24 cellular contexts compared by ENCODE assay signal in the genomic region with DNA sequence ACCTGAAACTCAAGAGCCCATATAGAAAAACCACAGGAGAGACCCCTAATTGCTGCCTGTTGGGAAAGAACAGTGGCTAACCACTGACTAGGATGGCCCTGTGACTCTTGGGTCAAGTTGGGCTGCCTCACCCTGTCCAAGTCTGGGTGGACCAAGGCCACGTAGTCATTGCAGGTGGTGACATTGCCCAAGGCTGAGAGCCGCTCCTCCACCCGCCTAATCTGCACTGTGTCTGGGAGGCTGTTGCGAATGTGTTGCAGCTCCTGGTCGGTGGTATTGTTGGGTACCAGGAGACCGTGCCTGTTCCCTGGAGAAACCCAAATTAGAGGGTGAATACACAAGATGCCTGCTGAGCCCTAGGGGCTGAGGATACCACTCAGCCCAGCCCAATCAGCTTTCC. TPM values are rescaled to one million over a fixed set of nuclear protein-coding genes. Genes with fewer than 3 reads are reported as not detected.
DNase-seq lines count a peak whose midpoint lies in the region; ATAC-seq and TF ChIP-seq lines count a peak whose summit lies in the region.
"Had no signal": no experiment of that assay in that cellular context is flagged by ENCODE, and none has a peak within 500 bp of the region (broad histone marks: within the 10 kb centered on the region; RNA-seq: fewer than 3 reads in every experiment).

No MANE protein-coding gene starts in this region.

- no peak for ATAC-seq in stimulated activated effector memory CD8-positive, alpha-beta T cell treated with anti-CD3 and anti-CD28 coated beads, Interleukin-12 subunit alpha, Interleukin-12 subunit beta, amount 100 ng/mL, for 72 hours
- ATAC-seq in naive thymus-derived CD4-positive, alpha-beta T cell: no peak
- ATAC-seq: PC-3, upper lobe of right lung had no signal

- peaks cover 41% of the 10 kb centered on the region for H3K36me3 Mint-ChIP-seq in activated CD4-positive, alpha-beta memory T cell treated with anti-CD3 and anti-CD28 coated beads for 36 hours
- H3K36me3 Mint-ChIP-seq in activated CD4-positive, alpha-beta memory T cell treated with anti-CD3 and anti-CD28 coated beads, Interleukin-2, amount 10 ng/mL, durations not matched to agents 7 days and 5 days (ENCODE audit: low read depth): peaks cover 48% of the 10 kb centered on the region
- peaks cover 89% of the 10 kb centered on the region for H3K36me3 Mint-ChIP-seq in stimulated activated effector memory CD8-positive, alpha-beta T cell treated with anti-CD3 and anti-CD28 coated beads, Interleukin-12 subunit alpha, Interleukin-12 subunit beta, amount 100 ng/mL, for 72 hours
- H3K36me3 Mint-ChIP-seq in naive thymus-derived CD4-positive, alpha-beta T cell: peaks cover 4 to 27% (median 20%) of the 10 kb centered on the region in 5 donors

- WGBS in esophagus, 2 donors: 83 to 89% methylated on average over 6 of the region's 6 CpGs

- H4K20me1 ChIP-seq in OCI-LY3 (ENCODE audit: insufficient read depth, low read length): peaks cover 6% of the 10 kb centered on the region; the same call in 1 of the 2 replicates

- no peaks in the 10 kb centered on the region for H3K9me3 Mint-ChIP-seq in activated CD4-positive, alpha-beta memory T cell treated with anti-CD3 and anti-CD28 coated beads for 36 hours
- H3K9me3 Mint-ChIP-seq in activated CD4-positive, alpha-beta memory T cell treated with anti-CD3 and anti-CD28 coated beads, Interleukin-2, amount 10 ng/mL, durations not matched to agents 7 days and 5 days: no peaks in the 10 kb centered on the region
- no peaks in the 10 kb centered on the region for H3K9me3 Mint-ChIP-seq in stimulated activated effector memory CD8-positive, alpha-beta T cell treated with anti-CD3 and anti-CD28 coated beads, Interleukin-12 subunit alpha, Interleukin-12 subunit beta, amount 100 ng/mL, for 72 hours
- no peaks in the 10 kb centered on the region for H3K9me3 Mint-ChIP-seq in naive thymus-derived CD4-positive, alpha-beta T cell
- H3K9me3 Mint-ChIP-seq: brain; neural progenitor cell; stimulated activated naive CD8-positive, alpha-beta T cell treated with anti-CD3 and anti-CD28 coated beads, Interleukin-15, Interleukin-2, amounts not matched to agents 100 ng/mL and 50 ng/mL, for 24 hours had no signal

- TF ChIP-seq CTCF in OCI-LY3 (IDR thresholded peaks at IDR 0.05; ENCODE audit: low read depth, low read length) (no peak), GM10248 (IDR thresholded peaks at IDR 0.05; ENCODE audit: control extremely low read depth, extremely low read depth, low read depth, missing control alignments) (no peak)

- no peak overlapping the region for H3K4me3 Mint-ChIP-seq in activated CD4-positive, alpha-beta memory T cell treated with anti-CD3 and anti-CD28 coated beads for 36 hours
- H3K4me3 Mint-ChIP-seq in activated CD4-positive, alpha-beta memory T cell treated with anti-CD3 and anti-CD28 coated beads, Interleukin-2, amount 10 ng/mL, durations not matched to agents 7 days and 5 days: no peak overlapping the region
- no peak overlapping the region for H3K4me3 Mint-ChIP-seq in stimulated activated effector memory CD8-positive, alpha-beta T cell treated with anti-CD3 and anti-CD28 coated beads, Interleukin-12 subunit alpha, Interleukin-12 subunit beta, amount 100 ng/mL, for 72 hours
- peak overlapping the region in 3 of 10 donors; percentile 7 to 48 (median 30) for H3K4me3 Mint-ChIP-seq in naive thymus-derived CD4-positive, alpha-beta T cell
- H3K4me3 Mint-ChIP-seq: neural progenitor cell; stimulated activated naive CD8-positive, alpha-beta T cell treated with anti-CD3 and anti-CD28 coated beads, Interleukin-15, Interleukin-2, amounts not matched to agents 100 ng/mL and 50 ng/mL, for 24 hours had no signal

- peak overlapping the region; percentile 31 for H3K27ac ChIP-seq in OCI-LY3 (ENCODE audit: low read length)
- H3K27ac ChIP-seq in esophagus (ENCODE audit: low read depth in 2 of 2, low read length in 1 of 2): peak overlapping the region; percentile 97 to 99
- H3K27ac ChIP-seq in naive thymus-derived CD4-positive, alpha-beta T cell (ENCODE audit: low read depth, low read length): no peak overlapping the region
- H3K27ac ChIP-seq: colonic mucosa, neural progenitor cell, upper lobe of right lung had no signal

- intact Hi-C loops in activated CD4-positive, alpha-beta memory T cell treated with anti-CD3 and anti-CD28 coated beads for 36 hours (cut with micrococcal nuclease): loop anchor here (10.0 kb wide), 1 partner anchor 64 kb away; no protein-coding TSS in a partner anchor
- intact Hi-C loops in naive thymus-derived CD4-positive, alpha-beta T cell (cut with micrococcal nuclease): loop anchor here in 1 of 2 donors (5.0 kb wide), 1 partner anchor 787 kb away; no protein-coding TSS in a partner anchor

- peaks cover 31% of the 10 kb centered on the region for H3K4me1 Mint-ChIP-seq in activated CD4-positive, alpha-beta memory T cell treated with anti-CD3 and anti-CD28 coated beads for 36 hours (ENCODE audit: low read depth)
- peaks cover 52% of the 10 kb centered on the region for H3K4me1 Mint-ChIP-seq in activated CD4-positive, alpha-beta memory T cell treated with anti-CD3 and anti-CD28 coated beads, Interleukin-2, amount 10 ng/mL, durations not matched to agents 7 days and 5 days
- peaks cover 54% of the 10 kb centered on the region for H3K4me1 Mint-ChIP-seq in stimulated activated effector memory CD8-positive, alpha-beta T cell treated with anti-CD3 and anti-CD28 coated beads, Interleukin-12 subunit alpha, Interleukin-12 subunit beta, amount 100 ng/mL, for 72 hours
- H3K4me1 Mint-ChIP-seq in naive thymus-derived CD4-positive, alpha-beta T cell: peaks cover 18 to 62% (median 43%) of the 10 kb centered on the region in 7 donors

- no peak overlapping the region for H2AFZ ChIP-seq in OCI-LY3 (ENCODE audit: low read depth, low read length)
- H2AFZ ChIP-seq: neural progenitor cell had no signal

- H3K36me3 ChIP-seq in OCI-LY3 (replicated peaks; ENCODE audit: low read depth, low read length) (peaks cover 49% of the 10 kb centered on the region), esophagus (ENCODE audit: control insufficient read depth in 2 of 2, insufficient read depth in 2 of 2, low read length in 1 of 2) (peaks cover 10 to 25% of the 10 kb centered on the region in 2 donors)
- H3K36me3 ChIP-seq in naive thymus-derived CD4-positive, alpha-beta T cell (ENCODE audit: control insufficient read depth in 2 of 3, insufficient read depth in 3 of 3, low read length in 3 of 3): peaks cover 0 to 31% (median 3%) of the 10 kb centered on the region in 3 experiments
- H3K36me3 ChIP-seq: neural progenitor cell, prostate gland had no signal

- H3K4me3 ChIP-seq in OCI-LY3 (ENCODE audit: low read length): no peak overlapping the region
- no peak overlapping the region for H3K4me3 ChIP-seq in esophagus (ENCODE audit: low read depth in 1 of 2, low read length in 2 of 2)
- H3K4me3 ChIP-seq in naive thymus-derived CD4-positive, alpha-beta T cell (ENCODE audit: low read length): no peak overlapping the region
- H3K4me3 ChIP-seq: colonic mucosa, neural progenitor cell, prostate gland, upper lobe of right lung had no signal

- no peak overlapping the region for H3K9ac ChIP-seq in OCI-LY3 (ENCODE audit: low read length)
- H3K9ac ChIP-seq: neural progenitor cell had no signal

- POLR2A ChIA-PET in activated CD4-positive, alpha-beta memory T cell treated with anti-CD3 and anti-CD28 coated beads for 36 hours (lab: Charles Lee): no interaction called here
- POLR2A ChIA-PET in activated CD4-positive, alpha-beta memory T cell treated with anti-CD3 and anti-CD28 coated beads, Interleukin-2, amount 10 ng/mL, durations not matched to agents 7 days and 5 days (lab: Charles Lee): interaction anchor here (1.2 kb wide), 1 partner anchor 104 kb away, joined by 4 read pairs; no protein-coding TSS in a partner anchor
- POLR2A ChIA-PET in GM10248 (lab: Yijun Ruan, JAX): no interaction called here
- POLR2A ChIA-PET in naive thymus-derived CD4-positive, alpha-beta T cell (lab: Charles Lee): interaction anchor here (0.5 kb wide), 1 partner anchor 1463 kb away, joined by 3 read pairs; no protein-coding TSS in a partner anchor

- peaks cover 32% of the 10 kb centered on the region for H3K4me1 ChIP-seq in OCI-LY3 (ENCODE audit: low read length)
- peaks cover 8 to 10% of the 10 kb centered on the region in 2 donors for H3K4me1 ChIP-seq in esophagus (ENCODE audit: control insufficient read depth in 2 of 2, insufficient read depth in 2 of 2, low read length in 1 of 2)
- peaks cover 18 to 24% of the 10 kb centered on the region in 2 donors for H3K4me1 ChIP-seq in naive thymus-derived CD4-positive, alpha-beta T cell (ENCODE audit: control insufficient read depth in 2 of 2, insufficient read depth in 2 of 2, low read length in 2 of 2)

- H3K27me3 ChIP-seq in OCI-LY3 (ENCODE audit: low read depth, low read length): no peaks in the 10 kb centered on the region
- H3K27me3 ChIP-seq in esophagus (ENCODE audit: control insufficient read depth in 1 of 2, insufficient read depth in 2 of 2, low read length in 2 of 2): no peaks in the 10 kb centered on the region
- no peaks in the 10 kb centered on the region for H3K27me3 ChIP-seq in naive thymus-derived CD4-positive, alpha-beta T cell (ENCODE audit: control insufficient read depth in 2 of 2, insufficient read depth in 2 of 2, low read length in 2 of 2)
- H3K27me3 ChIP-seq: colonic mucosa, neural progenitor cell, upper lobe of right lung had no signal

- no peaks in the 10 kb centered on the region for H3K9me3 ChIP-seq in OCI-LY3 (ENCODE audit: insufficient read depth, low read length)
- no peaks in the 10 kb centered on the region for H3K9me3 ChIP-seq in esophagus (ENCODE audit: control insufficient read depth in 2 of 2, insufficient read depth in 1 of 2, low read depth in 1 of 2, low read length in 1 of 2)
- H3K9me3 ChIP-seq in naive thymus-derived CD4-positive, alpha-beta T cell (ENCODE audit: control insufficient read depth in 2 of 3, low read length in 3 of 3): no peaks in the 10 kb centered on the region
- H3K9me3 ChIP-seq: colonic mucosa, prostate gland, upper lobe of right lung had no signal

- no peak for DNase-seq in activated CD4-positive, alpha-beta memory T cell treated with anti-CD3 and anti-CD28 coated beads for 36 hours
- DNase-seq in activated CD4-positive, alpha-beta memory T cell treated with anti-CD3 and anti-CD28 coated beads, Interleukin-2, amount 10 ng/mL, durations not matched to agents 7 days and 5 days: no peak
- no peak for DNase-seq in stimulated activated effector memory CD8-positive, alpha-beta T cell treated with anti-CD3 and anti-CD28 coated beads, Interleukin-12 subunit alpha, Interleukin-12 subunit beta, amount 100 ng/mL, for 72 hours (ENCODE audit: low spot score in 2 of 2)
- DNase-seq in GM10248 (ENCODE audit: extremely low spot score): no peak
- DNase-seq in naive thymus-derived CD4-positive, alpha-beta T cell: no peak
- no peak for DNase-seq in D341Med (ENCODE audit: low spot score)
- DNase-seq: activated CD4-positive, alpha-beta T cell treated with anti-CD3 and anti-CD28 coated beads for 4 hours; colonic mucosa; midbrain; NCI-H1092 treated with DMSO at 0.1 percent for 48 hours; NCI-H2029 treated with DMSO at 0.1 percent for 48 hours; NCI-H345; PC-3; SIG-M5; stimulated activated CD4-positive, alpha-beta T cell treated with anti-CD3 and anti-CD28 coated beads, Interleukin-2, amount 100 ng/mL, for 24 hours; upper lobe of right lung had no signal

- peak overlapping the region; percentile 21 for H3K27ac Mint-ChIP-seq in activated CD4-positive, alpha-beta memory T cell treated with anti-CD3 and anti-CD28 coated beads for 36 hours
- no peak overlapping the region for H3K27ac Mint-ChIP-seq in activated CD4-positive, alpha-beta memory T cell treated with anti-CD3 and anti-CD28 coated beads, Interleukin-2, amount 10 ng/mL, durations not matched to agents 7 days and 5 days
- peak overlapping the region; percentile 99 for H3K27ac Mint-ChIP-seq in stimulated activated effector memory CD8-positive, alpha-beta T cell treated with anti-CD3 and anti-CD28 coated beads, Interleukin-12 subunit alpha, Interleukin-12 subunit beta, amount 100 ng/mL, for 72 hours
- H3K27ac Mint-ChIP-seq in naive thymus-derived CD4-positive, alpha-beta T cell: peak overlapping the region in 3 of 9 donors; percentile 50 to 98 (median 56)
- H3K27ac Mint-ChIP-seq: neural progenitor cell had no signal

- no peaks in the 10 kb centered on the region for H3K27me3 Mint-ChIP-seq in activated CD4-positive, alpha-beta memory T cell treated with anti-CD3 and anti-CD28 coated beads for 36 hours
- H3K27me3 Mint-ChIP-seq in activated CD4-positive, alpha-beta memory T cell treated with anti-CD3 and anti-CD28 coated beads, Interleukin-2, amount 10 ng/mL, durations not matched to agents 7 days and 5 days: no peaks in the 10 kb centered on the region
- no peaks in the 10 kb centered on the region for H3K27me3 Mint-ChIP-seq in naive thymus-derived CD4-positive, alpha-beta T cell
- H3K27me3 Mint-ChIP-seq: stimulated activated naive CD8-positive, alpha-beta T cell treated with anti-CD3 and anti-CD28 coated beads, Interleukin-15, Interleukin-2, amounts not matched to agents 100 ng/mL and 50 ng/mL, for 24 hours had no signal

- peak overlapping the region; percentile 3; the same call in 1 of the 2 replicates for H3K4me2 ChIP-seq in OCI-LY3 (ENCODE audit: low read length)
- H3K4me2 ChIP-seq: neural progenitor cell had no signal

- CTCF ChIA-PET in activated CD4-positive, alpha-beta memory T cell treated with anti-CD3 and anti-CD28 coated beads for 36 hours (lab: Charles Lee): no interaction called here
- CTCF ChIA-PET in activated CD4-positive, alpha-beta memory T cell treated with anti-CD3 and anti-CD28 coated beads, Interleukin-2, amount 10 ng/mL, durations not matched to agents 7 days and 5 days (lab: Charles Lee): no interaction called here
- CTCF ChIA-PET in GM10248 (lab: Yijun Ruan, JAX): interaction anchor here (0.9 to 2.0 kb wide), 3 partner anchors 11 to 23 kb away, joined by 3 to 8 read pairs (median 7); no protein-coding TSS in a partner anchor
- CTCF ChIA-PET in naive thymus-derived CD4-positive, alpha-beta T cell (lab: Charles Lee): no interaction called here

- H3K79me2 ChIP-seq in OCI-LY3 (ENCODE audit: low read length): peaks cover 54% of the 10 kb centered on the region

RNA-seq across cellular contexts. Expression of a gene that starts 2.6 kb away (rescaled TPM):
- 10 to 100 TPM; 35.0 to 38.1 TPM for total RNA-seq in activated CD4-positive, alpha-beta memory T cell treated with anti-CD3 and anti-CD28 coated beads for 36 hours
- total RNA-seq in activated CD4-positive, alpha-beta memory T cell treated with anti-CD3 and anti-CD28 coated beads, Interleukin-2, amount 10 ng/mL, durations not matched to agents 7 days and 5 days: 10 to 100 TPM; 45.6 to 48.7 TPM
- 10 to 100 TPM; 25.7 to 52.2 TPM for polyA plus RNA-seq in esophagus
- total RNA-seq in naive thymus-derived CD4-positive, alpha-beta T cell: 10 to 100 TPM; 43.8 to 88.6 (median 69.4) TPM
- polyA plus RNA-seq in naive thymus-derived CD4-positive, alpha-beta T cell: 10 to 100 TPM; 12.3 to 14.0 TPM

RNA-seq across cellular contexts. Expression of a gene that starts 4.0 kb away (rescaled TPM):
- 100 to 1,000 TPM; 115 to 120 TPM for total RNA-seq in activated CD4-positive, alpha-beta memory T cell treated with anti-CD3 and anti-CD28 coated beads for 36 hours
- 10 to 100 TPM; 86.1 to 91.3 TPM for total RNA-seq in activated CD4-positive, alpha-beta memory T cell treated with anti-CD3 and anti-CD28 coated beads, Interleukin-2, amount 10 ng/mL, durations not matched to agents 7 days and 5 days
- 100 to 1,000 TPM; 186 to 315 TPM for polyA plus RNA-seq in esophagus
- 100 to 1,000 TPM in 1 of 5 experiments, 10 to 100 TPM in 4; 35.4 to 117 (median 39.9) TPM for total RNA-seq in naive thymus-derived CD4-positive, alpha-beta T cell
- 100 to 1,000 TPM; 141 to 150 TPM for polyA plus RNA-seq in naive thymus-derived CD4-positive, alpha-beta T cell

RNA-seq across cellular contexts. Expression of a gene that starts 11.7 kb away (rescaled TPM):
- not detected for total RNA-seq in activated CD4-positive, alpha-beta memory T cell treated with anti-CD3 and anti-CD28 coated beads for 36 hours
- not detected for total RNA-seq in activated CD4-positive, alpha-beta memory T cell treated with anti-CD3 and anti-CD28 coated beads, Interleukin-2, amount 10 ng/mL, durations not matched to agents 7 days and 5 days
- 10 to 100 TPM; 32.3 to 35.9 TPM for polyA plus RNA-seq in esophagus
- total RNA-seq in naive thymus-derived CD4-positive, alpha-beta T cell: not detected
- not detected for polyA plus RNA-seq in naive thymus-derived CD4-positive, alpha-beta T cell
- total RNA-seq: Daoy, PC-3, skeletal muscle tissue, upper lobe of right lung had no signal

RNA-seq across cellular contexts. Expression of a gene that starts 54.0 kb away (rescaled TPM):
- total RNA-seq in activated CD4-positive, alpha-beta memory T cell treated with anti-CD3 and anti-CD28 coated beads for 36 hours: not detected
- not detected for total RNA-seq in activated CD4-positive, alpha-beta memory T cell treated with anti-CD3 and anti-CD28 coated beads, Interleukin-2, amount 10 ng/mL, durations not matched to agents 7 days and 5 days
- polyA plus RNA-seq in esophagus: under 1 TPM; 0.10 to 0.12 TPM
- under 1 TPM in 1 of 5 experiments, not detected in 4; 0.07 TPM for total RNA-seq in naive thymus-derived CD4-positive, alpha-beta T cell
- polyA plus RNA-seq in naive thymus-derived CD4-positive, alpha-beta T cell: under 1 TPM in 1 of 2 donors, not detected in 1; 0.08 TPM

Comparison
In these comparisons a context has a peak if more than half of its experiments do, and no peak if none do; other contexts are left out.
1. POLR2A ChIA-PET loops: an anchor here in activated CD4-positive, alpha-beta memory T cell treated with anti-CD3 and anti-CD28 coated beads, Interleukin-2, amount 10 ng/mL, durations not matched to agents 7 days and 5 days (1.2 kb wide) and naive thymus-derived CD4-positive, alpha-beta T cell (0.5 kb wide); none called in activated CD4-positive, alpha-beta memory T cell treated with anti-CD3 and anti-CD28 coated beads for 36 hours and GM10248.